In genomic region chr9:103371152-103371551, GRCh38 we compare ENCODE assay signal across 7 cellular contexts.
"Had no signal": no experiment of that assay in that cellular context is flagged by ENCODE, and none has a peak within 500 bp of the region (broad histone marks: within the 10 kb centered on the region; RNA-seq: fewer than 3 reads in every experiment).

No MANE protein-coding gene starts in this region.

- H3K27ac ChIP-seq: HL-60, KMS-11 had no signal

- H3K4me3 ChIP-seq: K562 had no signal

- FAIRE-seq: HepG2, HTR-8/SVneo, K562 had no signal

- H3K4me2 ChIP-seq: KMS-11 had no signal

- DNase-seq: IMR-90, KG1 had no signal

- H3K9ac ChIP-seq: KMS-11 had no signal
